25 cellular contexts compared by ENCODE assay signal in the genomic region with DNA sequence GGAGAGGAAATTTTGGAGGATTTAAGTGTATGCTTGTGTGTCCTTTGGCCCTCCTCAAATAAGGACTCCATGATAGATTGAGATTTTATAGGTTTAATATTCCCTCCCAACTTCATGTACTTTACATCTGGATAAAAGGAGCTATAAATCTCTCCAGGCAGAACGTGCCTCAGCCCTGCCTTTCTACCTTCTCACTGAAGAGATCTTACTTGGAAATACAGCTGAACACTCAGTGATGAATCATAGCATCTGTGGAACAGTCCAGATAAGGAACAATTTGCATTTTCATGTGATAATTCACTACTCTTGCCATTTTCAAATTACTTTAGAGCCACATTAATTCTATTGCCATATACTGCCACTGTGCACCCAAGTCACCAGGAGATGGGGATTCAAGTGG.
DNase-seq lines count a peak whose midpoint lies in the region; ATAC-seq, FAIRE-seq and TF ChIP-seq lines count a peak whose summit lies in the region.
"Had no signal": no experiment of that assay in that cellular context is flagged by ENCODE, and none has a peak within 500 bp of the region (broad histone marks: within the 10 kb centered on the region; RNA-seq: fewer than 3 reads in every experiment).

No MANE protein-coding gene starts in this region.

- CTCF ChIA-PET in endothelial cell of umbilical vein (lab: Charles Lee): interaction anchor here (1.0 to 2.4 kb wide), 4 partner anchors 11 to 666 kb away, joined by 3 to 11 read pairs (median 4); no protein-coding TSS in a partner anchor
- CTCF ChIA-PET in activated CD4-positive, alpha-beta T cell treated with anti-CD3 and anti-CD28 coated beads for 36 hours (lab: Charles Lee): interaction anchor here (1.3 kb wide), 1 partner anchor 13 kb away, joined by 3 read pairs; no protein-coding TSS in a partner anchor

- no peaks in the 10 kb centered on the region for H3K79me2 ChIP-seq in endothelial cell of umbilical vein (ENCODE audit: control insufficient read depth, insufficient read depth, low read length)

- peaks cover 4% of the 10 kb centered on the region for H3K4me1 Mint-ChIP-seq in activated CD4-positive, alpha-beta T cell treated with anti-CD3 and anti-CD28 coated beads for 36 hours
- H3K4me1 Mint-ChIP-seq: activated B cell treated with CpG ODN at 0.5 μM for 24 hours, GM23338 had no signal

- TF ChIP-seq CTCF in endothelial cell of umbilical vein (IDR thresholded peaks at IDR 0.05; ENCODE audit: extremely low read depth in 1 of 2, insufficient read depth in 1 of 2, low read depth in 1 of 2, low read length in 2 of 2): no peak
- TF ChIP-seq CTCF in uterus (IDR thresholded peaks at IDR 0.05): no peak

- H3K36me3 Mint-ChIP-seq in activated CD4-positive, alpha-beta T cell treated with anti-CD3 and anti-CD28 coated beads for 36 hours (ENCODE audit: low read depth): no peaks in the 10 kb centered on the region

- intact Hi-C loops in endothelial cell of umbilical vein (cut with micrococcal nuclease) (no loop called here), uterus (cut with DNase I; ENCODE audit: low total_unique reads) (no loop called here)
- intact Hi-C loops in activated CD4-positive, alpha-beta T cell treated with anti-CD3 and anti-CD28 coated beads for 36 hours (cut with DNase I, micrococcal nuclease): no loop called here

- H3K27me3 Mint-ChIP-seq in activated CD4-positive, alpha-beta T cell treated with anti-CD3 and anti-CD28 coated beads for 36 hours: peaks cover 3% of the 10 kb centered on the region
- H3K27me3 Mint-ChIP-seq: activated B cell treated with CpG ODN at 0.5 μM for 24 hours had no signal

- FAIRE-seq in endothelial cell of umbilical vein (lab: Jason Lieb, UNC): no peak
- FAIRE-seq: A204.1, GM19239 had no signal

- no peak overlapping the region for H3K9ac ChIP-seq in endothelial cell of umbilical vein (replicated peaks; ENCODE audit: extremely low read depth, insufficient read depth, low read length)

- H3K9me1 ChIP-seq in endothelial cell of umbilical vein (replicated peaks; ENCODE audit: control insufficient read depth, extremely low read depth, insufficient read depth, low read length): no peaks in the 10 kb centered on the region

- H3K4me1 ChIP-seq in endothelial cell of umbilical vein (ENCODE audit: control insufficient read depth, extremely low read depth, insufficient read depth, low read length) (no peaks in the 10 kb centered on the region), uterus (no peaks in the 10 kb centered on the region)
- H3K4me1 ChIP-seq: Peyer's patch, SJSA1, testis had no signal

- dilution Hi-C loops in endothelial cell of umbilical vein (cut with MboI; ENCODE audit: extremely low pct_ligation_motif_present, low sequenced_read_pairs): no loop called here

- no peak overlapping the region for H3K27ac Mint-ChIP-seq in activated CD4-positive, alpha-beta T cell treated with anti-CD3 and anti-CD28 coated beads for 36 hours
- H3K27ac Mint-ChIP-seq: activated B cell treated with CpG ODN at 0.5 μM for 24 hours, GM23338 had no signal

- TF ChIP-seq POLR2A in endothelial cell of umbilical vein (IDR thresholded peaks at IDR 0.05; ENCODE audit: low read depth, low read length): no peak
- no peak for TF ChIP-seq POLR2A in uterus (IDR thresholded peaks at IDR 0.05)

- H3K27ac ChIP-seq in endothelial cell of umbilical vein (ENCODE audit: insufficient read depth, low read depth, low read length) (no peak overlapping the region), uterus (no peak overlapping the region)
- H3K27ac ChIP-seq: Peyer's patch, SJSA1, testis had no signal

- H3K4me2 ChIP-seq in endothelial cell of umbilical vein (ENCODE audit: insufficient read depth, low read length): no peak overlapping the region
- H3K4me2 ChIP-seq: GM23338 had no signal

- no peaks in the 10 kb centered on the region for H4K20me1 ChIP-seq in endothelial cell of umbilical vein (replicated peaks; ENCODE audit: control insufficient read depth, extremely low read depth, insufficient read depth, low read length)

- H3K4me3 ChIP-seq in endothelial cell of umbilical vein (replicated peaks in 1 of 3; ENCODE audit: insufficient read depth in 1 of 3, low read depth in 1 of 3, low read length in 3 of 3): no peak overlapping the region
- no peak overlapping the region for H3K4me3 ChIP-seq in uterus
- H3K4me3 ChIP-seq: GM23338, Peyer's patch, SJSA1, testis had no signal

- no peak overlapping the region for H2AFZ ChIP-seq in endothelial cell of umbilical vein (ENCODE audit: low read depth, low read length)
- H2AFZ ChIP-seq: GM23338 had no signal

- no TSS peak for BruUV-seq in endothelial cell of umbilical vein (replicated peaks; lab: Mats Ljungman, UMichigan)

- H3K36me3 ChIP-seq in endothelial cell of umbilical vein (ENCODE audit: control insufficient read depth in 2 of 2, extremely low read depth in 1 of 2, insufficient read depth in 2 of 2, low read length in 2 of 2) (no peaks in the 10 kb centered on the region), uterus (no peaks in the 10 kb centered on the region)
- H3K36me3 ChIP-seq: Peyer's patch, SJSA1 had no signal

- H3K27me3 ChIP-seq in endothelial cell of umbilical vein (ENCODE audit: control insufficient read depth in 2 of 2, insufficient read depth in 2 of 2, low read length in 2 of 2) (peaks cover 6 to 18% of the 10 kb centered on the region in 2 experiments), uterus (no peaks in the 10 kb centered on the region)
- H3K27me3 ChIP-seq: Peyer's patch, testis had no signal

- DNase-seq in A172 (ENCODE audit: low spot score) (peak; percentile 61), HT1080 (ENCODE audit: low read depth) (peak; percentile 40), endothelial cell of umbilical vein (ENCODE audit: low read depth, low spot score) (no peak), uterus (no peak), amygdala (lab: John Stamatoyannopoulos, UW) (no peak), NOMO-1 treated with dmso at 0.1 percent for 144 hours (lab: John Stamatoyannopoulos, UW; ENCODE audit: unreplicated experiment) (no peak)
- DNase-seq in activated CD4-positive, alpha-beta T cell treated with anti-CD3 and anti-CD28 coated beads for 36 hours: no peak
- DNase-seq: activated B cell treated with CpG ODN at 0.5 μM for 24 hours; activated T-cell treated with anti-CD3 and anti-CD28 coated beads, Interleukin-2, amount 50 U/mL, for 48 hours; DND-41; NCI-H1092 treated with DMSO at 0.1 percent for 48 hours; NCI-H187 treated with DMSO at 0.1 percent for 48 hours; NCI-H526; Peyer's patch; posterior cingulate gyrus; right cardiac atrium; stimulated activated CD4-positive, alpha-beta T cell treated with anti-CD3 and anti-CD28 coated beads, Interleukin-1b, Interleukin-23, amount 100 ng/mL, for 48 hours; stimulated activated naive CD8-positive, alpha-beta T cell treated with anti-CD3 and anti-CD28 coated beads, Interleukin-15, Interleukin-2, amounts not matched to agents 100 U/mL and 50 U/mL, for 24 hours; T-helper 1 cell; testis had no signal

- H3K4me3 Mint-ChIP-seq in activated CD4-positive, alpha-beta T cell treated with anti-CD3 and anti-CD28 coated beads for 36 hours: no peak overlapping the region
- H3K4me3 Mint-ChIP-seq: activated B cell treated with CpG ODN at 0.5 μM for 24 hours, GM23338 had no signal

- ATAC-seq in SK-N-SH treated with all-trans-retinoic acid at 6 μM for 48 hours: peak; percentile 79
- ATAC-seq in activated CD4-positive, alpha-beta T cell treated with anti-CD3 and anti-CD28 coated beads for 36 hours: no peak
- ATAC-seq: GM23338; right cardiac atrium; stimulated activated naive CD8-positive, alpha-beta T cell treated with anti-CD3 and anti-CD28 coated beads, Interleukin-15, Interleukin-2, amounts not matched to agents 100 U/mL and 50 U/mL, for 24 hours had no signal

- H3K9me3 Mint-ChIP-seq in activated CD4-positive, alpha-beta T cell treated with anti-CD3 and anti-CD28 coated beads for 36 hours (ENCODE audit: low read depth): no peaks in the 10 kb centered on the region
- H3K9me3 Mint-ChIP-seq: activated B cell treated with CpG ODN at 0.5 μM for 24 hours, GM23338 had no signal

- POLR2A ChIA-PET in endothelial cell of umbilical vein (lab: Charles Lee): no interaction called here
- POLR2A ChIA-PET in activated CD4-positive, alpha-beta T cell treated with anti-CD3 and anti-CD28 coated beads for 36 hours (lab: Charles Lee): no interaction called here

- H3K9me3 ChIP-seq in endothelial cell of umbilical vein (replicated peaks; ENCODE audit: control insufficient read depth, insufficient read depth, low read length): no peaks in the 10 kb centered on the region
- H3K9me3 ChIP-seq in uterus: no peaks in the 10 kb centered on the region
- H3K9me3 ChIP-seq: Peyer's patch, SJSA1, testis had no signal

TF ChIP-seq in SK-N-SH treated with all-trans-retinoic acid at 6 μM for 48 hours, 23 proteins besides CTCF, POLR2A, EP300 and RAD21 (continues in another document):
- TF ChIP-seq ZFP3 (CRISPR knock-in tag; IDR thresholded peaks at IDR 0.05) (no peak), ZNF70 (CRISPR knock-in tag; IDR thresholded peaks at IDR 0.05) (no peak), ZFP30 (CRISPR knock-in tag; IDR thresholded peaks at IDR 0.05) (no peak)

TF ChIP-seq in endothelial cell of umbilical vein, 7 proteins besides CTCF, POLR2A, EP300 and RAD21:
- TF ChIP-seq POLR2AphosphoS5 (IDR thresholded peaks at IDR 0.05; ENCODE audit: insufficient read depth, low read depth, low read length) (no peak), FOS (IDR thresholded peaks at IDR 0.05; ENCODE audit: borderline replicate concordance, insufficient read depth, low read length) (peak; percentile 38)

Comparison
In these comparisons a context has a peak if more than half of its experiments do, and no peak if none do; other contexts are left out.
1. DNase-seq: peak in A172 (single experiment) and HT1080 (single experiment); none in endothelial cell of umbilical vein (single experiment), uterus (0 of 2), amygdala (0 of 56), activated CD4-positive, alpha-beta T cell treated with anti-CD3 and anti-CD28 coated beads for 36 hours (single experiment) and NOMO-1 treated with dmso at 0.1 percent for 144 hours (single experiment).